ENCODE assay signal across 6 cellular contexts in the genomic region with DNA sequence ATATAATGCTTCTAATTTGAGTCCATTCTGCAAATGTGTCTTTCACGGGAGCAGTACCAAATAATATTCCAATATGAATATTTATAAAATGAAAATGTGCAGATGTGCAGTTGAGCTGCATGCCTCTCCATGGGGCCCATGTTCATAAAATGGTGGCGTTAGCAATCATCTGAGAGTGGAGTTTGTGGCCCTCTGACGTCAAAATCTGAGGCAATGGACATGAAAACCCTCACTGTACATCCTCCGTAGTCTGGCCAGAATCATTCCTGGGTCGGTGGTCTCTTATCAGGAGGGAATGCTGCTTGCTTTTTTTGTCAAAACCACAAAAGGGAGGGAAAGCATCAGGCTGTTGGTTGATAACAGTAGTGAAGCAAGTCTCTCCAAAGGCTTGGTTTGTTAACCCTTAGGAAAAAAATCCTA. TPM values are rescaled to one million over a fixed set of nuclear protein-coding genes. Genes with fewer than 3 reads are reported as not detected.
"Had no signal": no experiment of that assay in that cellular context is flagged by ENCODE, and none has a peak within 500 bp of the region (broad histone marks: within the 10 kb centered on the region; RNA-seq: fewer than 3 reads in every experiment).

No MANE protein-coding gene starts in this region.

RNA-seq across cellular contexts. Expression of a gene that starts 5.2 kb away (rescaled TPM):
- polyA plus RNA-seq: aorta, esophagus, mammary epithelial cell, ovary, right cardiac atrium, urinary bladder had no signal
